ENCODE assay signal across 16 cellular contexts in the genomic region with DNA sequence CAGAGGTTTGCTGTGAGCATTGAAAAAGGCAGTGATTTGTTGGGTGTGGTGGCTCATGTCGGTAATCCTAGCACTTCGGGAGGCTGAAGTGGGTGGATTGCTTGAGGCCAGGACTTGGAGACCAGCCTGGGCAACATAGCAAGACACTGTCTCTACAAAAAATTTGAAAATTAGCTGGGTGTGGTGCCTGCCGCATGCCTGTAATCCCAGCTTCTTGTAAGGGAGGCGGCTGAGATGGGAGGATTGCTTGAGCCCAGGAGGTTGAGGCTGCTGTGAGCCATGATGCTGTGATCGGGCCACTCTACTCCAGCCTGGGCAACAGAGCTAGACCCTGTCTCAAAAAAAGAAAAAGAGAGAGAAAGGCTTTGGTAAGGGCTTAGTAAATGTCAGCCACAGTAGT. TPM values are rescaled to one million over a fixed set of nuclear protein-coding genes. Genes with fewer than 3 reads are reported as not detected.
DNase-seq lines count a peak whose midpoint lies in the region; ATAC-seq and TF ChIP-seq lines count a peak whose summit lies in the region.
"Had no signal": no experiment of that assay in that cellular context is flagged by ENCODE, and none has a peak within 500 bp of the region (broad histone marks: within the 10 kb centered on the region; RNA-seq: fewer than 3 reads in every experiment).

No MANE protein-coding gene starts in this region.

- H3K9me3 Mint-ChIP-seq in WTC11, result no peaks in the 10 kb centered on the region
- H3K9me3 Mint-ChIP-seq: CD4-positive, alpha-beta memory T cell had no signal

- H3K4me3 ChIP-seq in HEK293 (ENCODE audit: low read depth, low read length), result no peak overlapping the region
- no peak overlapping the region for H3K4me3 ChIP-seq in mesenchymal stem cell (ENCODE audit: insufficient read depth in 1 of 2, low read depth in 1 of 2, low read length in 2 of 2)
- H3K4me3 ChIP-seq: HAP-1 had no signal

- H3K27ac Mint-ChIP-seq in WTC11, result no peak overlapping the region

- POLR2A ChIA-PET in HEK293 (lab: Yijun Ruan, JAX) (interaction anchor here (1.0 kb wide), 1 partner anchor 28 kb away, joined by 3 read pairs; the partner anchor contains the start of gene SNX29), WTC11 (lab: Charles Lee) (no interaction called here)

- no peaks in the 10 kb centered on the region for H3K4me1 ChIP-seq in HEK293 (ENCODE audit: control insufficient read depth, insufficient read depth, low read length)
- peaks cover 3% of the 10 kb centered on the region for H3K4me1 ChIP-seq in mesenchymal stem cell (ENCODE audit: control insufficient read depth, insufficient read depth, low read depth, low read length)
- H3K4me1 ChIP-seq: HAP-1 had no signal

- H3K9me3 ChIP-seq in HEK293 (ENCODE audit: control insufficient read depth, insufficient read depth, low read depth, low read length) (no peaks in the 10 kb centered on the region), mesenchymal stem cell (ENCODE audit: control insufficient read depth, low read length) (no peaks in the 10 kb centered on the region)
- H3K9me3 ChIP-seq: HAP-1 had no signal

- H3K4me2 ChIP-seq in mesenchymal stem cell (ENCODE audit: low read length, poor library complexity, severe bottlenecking), result peak overlapping the region; percentile 13

- no peak overlapping the region for H2BK5ac ChIP-seq in mesenchymal stem cell (ENCODE audit: low read depth, low read length, poor library complexity, severe bottlenecking)

- ATAC-seq in WTC11 (no peak), HG02678 (IDR thresholded peaks at IDR 0.05; ENCODE audit: unreplicated experiment) (no peak), GM19324 (IDR thresholded peaks at IDR 0.05; ENCODE audit: low FRiP score, unreplicated experiment) (no peak)

- DNase-seq in WTC11 (ENCODE audit: low spot score) (no peak), mesenchymal stem cell (no peak), KG1 (lab: John Stamatoyannopoulos, UW) (no peak)
- DNase-seq: CD4-positive, alpha-beta memory T cell; GF-D8; GOT3 had no signal

- H3K9ac ChIP-seq in mesenchymal stem cell (ENCODE audit: low read length), result no peak overlapping the region

- no peaks in the 10 kb centered on the region for H3K27me3 ChIP-seq in mesenchymal stem cell (ENCODE audit: control insufficient read depth in 1 of 2, insufficient read depth in 1 of 2, low read length in 2 of 2)

- no peaks in the 10 kb centered on the region for H3K79me1 ChIP-seq in mesenchymal stem cell (replicated peaks; ENCODE audit: low read length, poor library complexity, severe bottlenecking)

- CTCF ChIA-PET in HEK293 (lab: Yijun Ruan, JAX) (interaction anchor here (0.5 to 1.8 kb wide), 9 partner anchors 10 to 146 kb away, joined by 3 to 21 read pairs (median 4); no protein-coding TSS in a partner anchor), WTC11 (lab: Charles Lee) (interaction anchor here (0.7 to 5.2 kb wide), 10 partner anchors 10 to 146 kb away, joined by 3 to 52 read pairs (median 4); no protein-coding TSS in a partner anchor)

- H3K4ac ChIP-seq in mesenchymal stem cell (ENCODE audit: low read depth in 1 of 2, low read length in 2 of 2), result no peak overlapping the region

- no peak overlapping the region for H4K8ac ChIP-seq in mesenchymal stem cell (ENCODE audit: low read length)

- 95% methylated on average over 5 of the region's 5 CpGs for whole genome bisulfite sequencing in mesenchymal stem cell

- H3K36me3 Mint-ChIP-seq in WTC11, result no peaks in the 10 kb centered on the region
- H3K36me3 Mint-ChIP-seq: CD4-positive, alpha-beta memory T cell had no signal

- H3K4me3 Mint-ChIP-seq in WTC11, result no peak overlapping the region
- H3K4me3 Mint-ChIP-seq: CD4-positive, alpha-beta memory T cell had no signal

- H2BK15ac ChIP-seq in mesenchymal stem cell (ENCODE audit: low read depth, poor library complexity, severe bottlenecking), result no peak overlapping the region

- H3K4me1 Mint-ChIP-seq in WTC11, result peaks cover 4% of the 10 kb centered on the region
- H3K4me1 Mint-ChIP-seq: CD4-positive, alpha-beta memory T cell had no signal

- no peak overlapping the region for H2AK5ac ChIP-seq in mesenchymal stem cell (ENCODE audit: low read length, severe bottlenecking)

- H3K18ac ChIP-seq in mesenchymal stem cell (ENCODE audit: low read depth in 1 of 2, low read length in 2 of 2), result no peak overlapping the region

- H4K91ac ChIP-seq in mesenchymal stem cell (ENCODE audit: low read length), result no peak overlapping the region

- TF ChIP-seq CTCF in HEK293 (tag by site-specific recombination; IDR thresholded peaks at IDR 0.05) (no peak), WTC11 (IDR thresholded peaks at IDR 0.05) (no peak)

- no peaks in the 10 kb centered on the region for H3K27me3 Mint-ChIP-seq in WTC11 (ENCODE audit: low read depth)
- H3K27me3 Mint-ChIP-seq: CD4-positive, alpha-beta memory T cell had no signal

- H2AFZ ChIP-seq in mesenchymal stem cell (ENCODE audit: low read depth, low read length), result no peak overlapping the region

- no peak overlapping the region for H3K14ac ChIP-seq in mesenchymal stem cell (ENCODE audit: low read length in 2 of 2)

- no peak overlapping the region for H3K23ac ChIP-seq in mesenchymal stem cell (ENCODE audit: low read length in 2 of 2)

- H2BK120ac ChIP-seq in mesenchymal stem cell (ENCODE audit: low read depth, low read length), result no peak overlapping the region

- H3K27ac ChIP-seq in HEK293 (ENCODE audit: extremely low read depth, low read depth, low read length), result no peak overlapping the region
- H3K27ac ChIP-seq in mesenchymal stem cell (ENCODE audit: low read length, poor library complexity, severe bottlenecking), result no peak overlapping the region

- H2BK12ac ChIP-seq in mesenchymal stem cell (ENCODE audit: low read length in 2 of 2), result no peak overlapping the region

- H3K36me3 ChIP-seq in HEK293 (ENCODE audit: control insufficient read depth in 2 of 2, insufficient read depth in 1 of 2, low read length in 2 of 2) (no peaks in the 10 kb centered on the region), mesenchymal stem cell (ENCODE audit: control insufficient read depth in 1 of 2, insufficient read depth in 2 of 2, low read depth in 1 of 2, low read length in 2 of 2) (no peaks in the 10 kb centered on the region)
- H3K36me3 ChIP-seq: HAP-1 had no signal

TF ChIP-seq in HEK293, 187 proteins besides CTCF, POLR2A, EP300 and RAD21:
- TF ChIP-seq ZNF121 (tag by site-specific recombination; IDR thresholded peaks at IDR 0.05) (peak; percentile 62; the same call in 1 of the 2 replicates), PATZ1 (tag by site-specific recombination; IDR thresholded peaks at IDR 0.05) (no peak)

TF ChIP-seq in WTC11, 78 proteins besides CTCF, POLR2A, EP300 and RAD21:
- TF ChIP-seq AR (CRISPR knock-in tag; IDR thresholded peaks at IDR 0.05) (no peak), ZNF121 (CRISPR knock-in tag; IDR thresholded peaks at IDR 0.05) (peak; percentile 52; the same call in 1 of the 2 replicates), FOXK1 (CRISPR knock-in tag; IDR thresholded peaks at IDR 0.05) (no peak)
- TF ChIP-seq, protein P1, sequence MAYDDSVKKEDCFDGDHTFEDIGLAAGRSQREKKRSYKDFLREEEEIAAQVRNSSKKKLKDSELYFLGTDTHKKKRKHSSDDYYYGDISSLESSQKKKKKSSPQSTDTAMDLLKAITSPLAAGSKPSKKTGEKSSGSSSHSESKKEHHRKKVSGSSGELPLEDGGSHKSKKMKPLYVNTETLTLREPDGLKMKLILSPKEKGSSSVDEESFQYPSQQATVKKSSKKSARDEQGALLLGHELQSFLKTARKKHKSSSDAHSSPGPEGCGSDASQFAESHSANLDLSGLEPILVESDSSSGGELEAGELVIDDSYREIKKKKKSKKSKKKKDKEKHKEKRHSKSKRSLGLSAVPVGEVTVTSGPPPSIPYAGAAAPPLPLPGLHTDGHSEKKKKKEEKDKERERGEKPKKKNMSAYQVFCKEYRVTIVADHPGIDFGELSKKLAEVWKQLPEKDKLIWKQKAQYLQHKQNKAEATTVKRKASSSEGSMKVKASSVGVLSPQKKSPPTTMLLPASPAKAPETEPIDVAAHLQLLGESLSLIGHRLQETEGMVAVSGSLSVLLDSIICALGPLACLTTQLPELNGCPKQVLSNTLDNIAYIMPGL (CRISPR knock-in tag; IDR thresholded peaks at IDR 0.05), result no peak
- TF ChIP-seq, protein P2, sequence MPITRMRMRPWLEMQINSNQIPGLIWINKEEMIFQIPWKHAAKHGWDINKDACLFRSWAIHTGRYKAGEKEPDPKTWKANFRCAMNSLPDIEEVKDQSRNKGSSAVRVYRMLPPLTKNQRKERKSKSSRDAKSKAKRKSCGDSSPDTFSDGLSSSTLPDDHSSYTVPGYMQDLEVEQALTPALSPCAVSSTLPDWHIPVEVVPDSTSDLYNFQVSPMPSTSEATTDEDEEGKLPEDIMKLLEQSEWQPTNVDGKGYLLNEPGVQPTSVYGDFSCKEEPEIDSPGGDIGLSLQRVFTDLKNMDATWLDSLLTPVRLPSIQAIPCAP (CRISPR knock-in tag; IDR thresholded peaks at IDR 0.05), result no peak

RNA-seq across cellular contexts. Expression of gene NPIPB2, which starts 7.0 kb away (rescaled TPM):
- total RNA-seq in WTC11 (2021), result 14.4 to 24.7 TPM (median 15.1 TPM) in 3 replicates
- polyA plus RNA-seq in mesenchymal stem cell (2013, experiment 1 of 2), result 0.47 TPM
- polyA plus RNA-seq in mesenchymal stem cell (2013, experiment 2 of 2), result 1.4 TPM
- total RNA-seq: Daoy had no signal

RNA-seq across cellular contexts. Expression of gene TNFRSF17, which starts 16.2 kb away (rescaled TPM):
- 0.18 TPM in 1 of 3 replicates, not detected in the others for total RNA-seq in WTC11 (2021)
- 0.07 TPM for polyA plus RNA-seq in mesenchymal stem cell (2013, experiment 1 of 2)
- not detected for polyA plus RNA-seq in mesenchymal stem cell (2013, experiment 2 of 2)
- total RNA-seq: A172; A673; Calu3; CD4-positive, alpha-beta memory T cell; Daoy; G401 had no signal
- polyA plus RNA-seq: BJ had no signal

RNA-seq across cellular contexts. Expression of gene SNX29, which starts 27.7 kb away (rescaled TPM):
- total RNA-seq in WTC11 (2021), result 7.7 to 11.4 TPM (median 10.2 TPM) in 3 replicates
- polyA plus RNA-seq in mesenchymal stem cell (2013, experiment 1 of 2), result 5.0 TPM
- 4.9 TPM for polyA plus RNA-seq in mesenchymal stem cell (2013, experiment 2 of 2)

RNA-seq across cellular contexts. Expression of gene GSPT1, which starts 33.1 kb away (rescaled TPM):
- total RNA-seq in WTC11 (2021), result 154 to 190 TPM (median 159 TPM) in 3 replicates
- 94.6 TPM for polyA plus RNA-seq in mesenchymal stem cell (2013, experiment 1 of 2)
- polyA plus RNA-seq in mesenchymal stem cell (2013, experiment 2 of 2), result 92.6 TPM

Comparison
In these comparisons a context has a peak if more than half of its experiments do, and no peak if none do; other contexts are left out.
1. Of the 8 proteins assayed by ChIP-seq in both HEK293 and WTC11: peak only in HEK293: none; only in WTC11: none; in both: ZNF121; in neither: 7.